ENCODE assay signal across 22 cellular contexts in genomic region chr7:18558910-18559309, GRCh38.
DNase-seq lines count a peak whose midpoint lies in the region; ATAC-seq, FAIRE-seq and TF ChIP-seq lines count a peak whose summit lies in the region.
"Had no signal": no experiment of that assay in that cellular context is flagged by ENCODE, and none has a peak within 500 bp of the region (broad histone marks: within the 10 kb centered on the region; RNA-seq: fewer than 3 reads in every experiment).

No MANE protein-coding gene starts in this region.

- no peak overlapping the region for H3K4me3 ChIP-seq in breast epithelium
- H3K4me3 ChIP-seq: BLaER1 treated with 17β-estradiol and CSF1 and Interleukin-3, amounts not matched to agents 10 nM and 100 nM; PC-9; SK-N-MC had no signal

- peaks cover 6% of the 10 kb centered on the region for H3K36me3 Mint-ChIP-seq in MCF 10A (ENCODE audit: insufficient read depth, unreplicated experiment)
- peaks cover 33% of the 10 kb centered on the region for H3K36me3 Mint-ChIP-seq in activated B cell treated with CpG ODN at 0.5 μM for 24 hours (ENCODE audit: low read depth)
- no peaks in the 10 kb centered on the region for H3K36me3 Mint-ChIP-seq in endothelial cell (ENCODE audit: low read depth, unreplicated experiment)
- H3K36me3 Mint-ChIP-seq: CD8-positive, alpha-beta memory T cell had no signal

- POLR2A ChIA-PET in MCF 10A (lab: Yijun Ruan, JAX) (no interaction called here), activated B cell treated with CpG ODN at 0.5 μM for 24 hours (lab: Charles Lee) (interaction anchor here (0.8 to 1.7 kb wide), 3 partner anchors 8 to 62 kb away, joined by 4 to 7 read pairs (median 4); no protein-coding TSS in a partner anchor)

- no peaks in the 10 kb centered on the region for H3K4me1 ChIP-seq in breast epithelium

- H3K27ac Mint-ChIP-seq in MCF 10A (ENCODE audit: low read depth, unreplicated experiment), result no peak overlapping the region
- H3K27ac Mint-ChIP-seq in activated B cell treated with CpG ODN at 0.5 μM for 24 hours, result peak overlapping the region; percentile 43
- no peak overlapping the region for H3K27ac Mint-ChIP-seq in endothelial cell (ENCODE audit: unreplicated experiment)
- H3K27ac Mint-ChIP-seq: CD8-positive, alpha-beta memory T cell had no signal

- H3K36me3 ChIP-seq in breast epithelium, result no peaks in the 10 kb centered on the region

- no TSS peak for BruUV-seq in MCF 10A (replicated peaks; lab: Mats Ljungman, UMichigan)

- H3K4me3 Mint-ChIP-seq in MCF 10A (ENCODE audit: unreplicated experiment) (no peak overlapping the region), activated B cell treated with CpG ODN at 0.5 μM for 24 hours (no peak overlapping the region), endothelial cell (ENCODE audit: unreplicated experiment) (no peak overlapping the region)
- H3K4me3 Mint-ChIP-seq: CD8-positive, alpha-beta memory T cell had no signal

- H3K27me3 ChIP-seq in breast epithelium, result no peaks in the 10 kb centered on the region
- H3K27me3 ChIP-seq: BLaER1 treated with 17β-estradiol and CSF1 and Interleukin-3, amounts not matched to agents 10 nM and 100 nM had no signal

- no peak for TF ChIP-seq POLR2A in breast epithelium (IDR thresholded peaks at IDR 0.05)

- H3K27ac ChIP-seq in breast epithelium, result no peak overlapping the region
- H3K27ac ChIP-seq: 22Rv1; BLaER1 treated with 17β-estradiol and CSF1 and Interleukin-3, amounts not matched to agents 10 nM and 100 nM; PC-9 had no signal

- H3K4me1 Mint-ChIP-seq in MCF 10A (ENCODE audit: insufficient read depth, unreplicated experiment) (peaks cover 17% of the 10 kb centered on the region), activated B cell treated with CpG ODN at 0.5 μM for 24 hours (peaks cover 46% of the 10 kb centered on the region), endothelial cell (ENCODE audit: unreplicated experiment) (no peaks in the 10 kb centered on the region)
- H3K4me1 Mint-ChIP-seq: CD8-positive, alpha-beta memory T cell had no signal

- no peaks in the 10 kb centered on the region for H3K9me3 Mint-ChIP-seq in MCF 10A (ENCODE audit: unreplicated experiment)
- H3K9me3 Mint-ChIP-seq in activated B cell treated with CpG ODN at 0.5 μM for 24 hours, result no peaks in the 10 kb centered on the region
- no peaks in the 10 kb centered on the region for H3K9me3 Mint-ChIP-seq in endothelial cell (ENCODE audit: unreplicated experiment)

- no peak for ATAC-seq in activated B cell treated with CpG ODN at 0.5 μM for 24 hours (ENCODE audit: low read depth)
- ATAC-seq: Right ventricle myocardium inferior had no signal

- DNase-seq in MCF 10A (ENCODE audit: unreplicated experiment) (peak; percentile 10), breast epithelium (ENCODE audit: low spot score in 2 of 2) (no peak), activated B cell treated with CpG ODN at 0.5 μM for 24 hours (no peak), kidney glomerular epithelial cell (lab: John Stamatoyannopoulos, UW) (peak; percentile 42), endothelial cell (ENCODE audit: low spot score) (no peak), NCI-H774 (lab: John Stamatoyannopoulos, UW) (no peak), GM19239 (ENCODE audit: insufficient read length, low spot score) (no peak), frontal cortex (ENCODE audit: low spot score in 2 of 2) (no peak)
- DNase-seq: CD8-positive, alpha-beta memory T cell; DMS79; H7; KBM-7; NCI-H1048; NCI-H1436 treated with DMSO at 0.1 percent for 48 hours; NCI-H2081; NCI-H748 treated with DMSO at 0.1 percent for 48 hours; PC-9 had no signal

- FAIRE-seq in GM19239 (lab: Jason Lieb, UNC), result no peak
- no peak for FAIRE-seq in frontal cortex (lab: Jason Lieb, UNC)
- FAIRE-seq: D721Med had no signal

- intact Hi-C loops in MCF 10A (cut with micrococcal nuclease), result no loop called here
- intact Hi-C loops in breast epithelium (cut with DNase I; ENCODE audit: low total_unique reads), result no loop called here
- intact Hi-C loops in activated B cell treated with CpG ODN at 0.5 μM for 24 hours (cut with micrococcal nuclease), result loop anchor here (1.0 to 2.0 kb wide), 2 partner anchors 9 to 14 kb away; no protein-coding TSS in a partner anchor

- no peak for TF ChIP-seq CTCF in MCF 10A (IDR thresholded peaks at IDR 0.05; ENCODE audit: unreplicated experiment)
- TF ChIP-seq CTCF in breast epithelium (IDR thresholded peaks at IDR 0.05), result no peak
- TF ChIP-seq CTCF in activated B cell treated with CpG ODN at 0.5 μM for 24 hours (IDR thresholded peaks at IDR 0.05), result no peak
- no peak for TF ChIP-seq CTCF in endothelial cell (IDR thresholded peaks at IDR 0.05; ENCODE audit: unreplicated experiment)

- CTCF ChIA-PET in MCF 10A (lab: Yijun Ruan, JAX) (interaction anchor here (0.8 to 1.7 kb wide), 4 partner anchors 10 to 207 kb away, joined by 3 to 4 read pairs (median 4); no protein-coding TSS in a partner anchor), activated B cell treated with CpG ODN at 0.5 μM for 24 hours (lab: Charles Lee) (no interaction called here)

- H3K9me3 ChIP-seq in breast epithelium, result no peaks in the 10 kb centered on the region

- H3K27me3 Mint-ChIP-seq in MCF 10A (ENCODE audit: insufficient read depth, unreplicated experiment), result no peaks in the 10 kb centered on the region
- H3K27me3 Mint-ChIP-seq in activated B cell treated with CpG ODN at 0.5 μM for 24 hours, result no peaks in the 10 kb centered on the region
- H3K27me3 Mint-ChIP-seq in endothelial cell (ENCODE audit: unreplicated experiment), result no peaks in the 10 kb centered on the region
- H3K27me3 Mint-ChIP-seq: CD8-positive, alpha-beta memory T cell had no signal

Comparison
In these comparisons a context has a peak if more than half of its experiments do, and no peak if none do; other contexts are left out.
1. DNase-seq: peak in MCF 10A (single experiment) and kidney glomerular epithelial cell (single experiment); none in breast epithelium (0 of 2), activated B cell treated with CpG ODN at 0.5 μM for 24 hours (single experiment), endothelial cell (single experiment), NCI-H774 (single experiment), GM19239 (single experiment) and frontal cortex (0 of 2).